In genomic region chr1:32900371-32900955, GRCh38 we compare ENCODE assay signal across 7 cellular contexts.
DNase-seq lines count a peak whose midpoint lies in the region; ATAC-seq, FAIRE-seq and TF ChIP-seq lines count a peak whose summit lies in the region.

No MANE protein-coding gene starts in this region.

- peak overlapping the region; percentile 51 for H3K27ac Mint-ChIP-seq in stimulated activated memory B cell treated with anti-CD40 and anti-IgM and Interleukin-4, amounts not matched to agents 10 μg/mL and 1 μg/mL and 100 μg/mL, for 72 hours

- TF ChIP-seq EP300 in Ishikawa (IDR thresholded peaks at IDR 0.05; ENCODE audit: borderline replicate concordance), result no peak

- ATAC-seq in stimulated activated memory B cell treated with anti-CD40 and anti-IgM and Interleukin-4, amounts not matched to agents 10 μg/mL and 1 μg/mL and 100 μg/mL, for 72 hours, result no peak
- no peak for ATAC-seq in HG02981 (IDR thresholded peaks at IDR 0.05; ENCODE audit: unreplicated experiment)

- peaks cover 44% of the 10 kb centered on the region for H3K27me3 Mint-ChIP-seq in stimulated activated memory B cell treated with anti-CD40 and anti-IgM and Interleukin-4, amounts not matched to agents 10 μg/mL and 1 μg/mL and 100 μg/mL, for 72 hours

- peaks cover 11% of the 10 kb centered on the region for H3K4me1 Mint-ChIP-seq in stimulated activated memory B cell treated with anti-CD40 and anti-IgM and Interleukin-4, amounts not matched to agents 10 μg/mL and 1 μg/mL and 100 μg/mL, for 72 hours

- H3K9me3 ChIP-seq in adipocyte (ENCODE audit: control insufficient read depth, low read length) (no peaks in the 10 kb centered on the region), iPS-20b (ENCODE audit: insufficient read depth, low read depth, low read length) (no peaks in the 10 kb centered on the region)

- no peak for FAIRE-seq in urothelium cell line (lab: Jason Lieb, UNC)

- H3K4me1 ChIP-seq in adipocyte (ENCODE audit: control insufficient read depth, insufficient read depth, low read length) (no peaks in the 10 kb centered on the region), iPS-20b (ENCODE audit: insufficient read depth, low read length) (peaks cover 4% of the 10 kb centered on the region; the same call in 1 of the 2 replicates)

- no peaks in the 10 kb centered on the region for H3K9me3 Mint-ChIP-seq in stimulated activated memory B cell treated with anti-CD40 and anti-IgM and Interleukin-4, amounts not matched to agents 10 μg/mL and 1 μg/mL and 100 μg/mL, for 72 hours

- H3K4me3 ChIP-seq in adipocyte (ENCODE audit: low read length) (peak overlapping the region; percentile 76), iPS-20b (ENCODE audit: low read length) (peak overlapping the region; percentile 61)

- H3K9ac ChIP-seq in adipocyte (ENCODE audit: low read length) (peak overlapping the region; percentile 68), iPS-20b (ENCODE audit: low read depth, low read length) (no peak overlapping the region)

- no peaks in the 10 kb centered on the region for H3K27me3 ChIP-seq in adipocyte (replicated peaks; ENCODE audit: control insufficient read depth, insufficient read depth, low read length)
- H3K27me3 ChIP-seq in iPS-20b (ENCODE audit: insufficient read depth, low read length), result peaks cover 73% of the 10 kb centered on the region

- H3K36me3 Mint-ChIP-seq in stimulated activated memory B cell treated with anti-CD40 and anti-IgM and Interleukin-4, amounts not matched to agents 10 μg/mL and 1 μg/mL and 100 μg/mL, for 72 hours, result no peaks in the 10 kb centered on the region

- no peak overlapping the region for H3K27ac ChIP-seq in iPS-20b (ENCODE audit: low read length)

- TF ChIP-seq RAD21 in Ishikawa (IDR thresholded peaks at IDR 0.05; ENCODE audit: low read depth), result no peak

- DNase-seq in adipocyte (ENCODE audit: low read depth) (peak; percentile 11), urothelium cell line (ENCODE audit: low spot score) (no peak), GDM1 (lab: John Stamatoyannopoulos, UW) (no peak)

- no peaks in the 10 kb centered on the region for H3K36me3 ChIP-seq in adipocyte (ENCODE audit: control insufficient read depth, insufficient read depth, low read length, severe bottlenecking)
- no peaks in the 10 kb centered on the region for H3K36me3 ChIP-seq in iPS-20b (ENCODE audit: insufficient read depth, low read depth, low read length)

- peak overlapping the region; percentile 68 for H3K4me3 Mint-ChIP-seq in stimulated activated memory B cell treated with anti-CD40 and anti-IgM and Interleukin-4, amounts not matched to agents 10 μg/mL and 1 μg/mL and 100 μg/mL, for 72 hours

TF ChIP-seq in Ishikawa, 13 proteins besides CTCF, POLR2A, EP300 and RAD21:
- no peak for TF ChIP-seq USF1 (IDR thresholded peaks at IDR 0.05)
- TF ChIP-seq ZBTB7A (IDR thresholded peaks at IDR 0.05; ENCODE audit: low read depth), result peak; percentile 45; the same call in 1 of the 2 replicates
